In genomic region chr1:41578712-41579335, GRCh38 we compare ENCODE assay signal across 8 cellular contexts.
DNase-seq lines count a peak whose midpoint lies in the region; ATAC-seq, FAIRE-seq and TF ChIP-seq lines count a peak whose summit lies in the region.

No MANE protein-coding gene starts in this region.

- H3K36me3 ChIP-seq in pancreas, result no peaks in the 10 kb centered on the region

- intact Hi-C loops in pancreas (cut with DNase I), result loop anchor here in 1 of 3 donors (10.0 kb wide), 1 partner anchor 216 kb away; no protein-coding TSS in a partner anchor

- H3K36me3 Mint-ChIP-seq in chondrocyte (ENCODE audit: low read depth), result peaks cover 1% of the 10 kb centered on the region

- H3K4me1 Mint-ChIP-seq in chondrocyte (ENCODE audit: low read depth), result no peaks in the 10 kb centered on the region

- no peaks in the 10 kb centered on the region for H3K9me3 ChIP-seq in pancreas

- no peak for FAIRE-seq in pancreas (lab: Jason Lieb, UNC)

- no peaks in the 10 kb centered on the region for H3K4me1 ChIP-seq in pancreas

- no peaks in the 10 kb centered on the region for H3K9me3 Mint-ChIP-seq in chondrocyte (ENCODE audit: low read depth)

- DNase-seq in GM10266 (ENCODE audit: extremely low spot score) (no peak), NCI-H446 treated with DMSO at 0.1 percent for 48 hours (lab: John Stamatoyannopoulos, UW) (peak; percentile 15), chondrocyte (ENCODE audit: low spot score) (no peak), pancreas (peak in 1 of 6 donors; percentile 31), NCI-H2227 (lab: John Stamatoyannopoulos, UW; ENCODE audit: unreplicated experiment) (no peak), HuH-7.5 (ENCODE audit: low spot score) (no peak)
- DNase-seq in activated naive CD4-positive, alpha-beta T cell (lab: John Stamatoyannopoulos, UW), result no peak

- no peak overlapping the region for H3K27ac ChIP-seq in pancreas

- H3K27me3 ChIP-seq in pancreas, result no peaks in the 10 kb centered on the region

- 40 to 43% methylated on average over 4 of the region's 4 CpGs for whole genome bisulfite sequencing in pancreas, 2 donors

- no peak overlapping the region for H3K27ac Mint-ChIP-seq in chondrocyte (ENCODE audit: unreplicated experiment)

- H3K4me3 Mint-ChIP-seq in chondrocyte (ENCODE audit: unreplicated experiment), result no peak overlapping the region

- no peak overlapping the region for H3K4me3 ChIP-seq in pancreas

- TF ChIP-seq CTCF in GM10266 (IDR thresholded peaks at IDR 0.05; ENCODE audit: control insufficient read depth, insufficient read depth, low read depth, missing control alignments) (peak; percentile 16), chondrocyte (IDR thresholded peaks at IDR 0.05) (peak; percentile 76), pancreas (IDR thresholded peaks at IDR 0.05) (peak in 3 of 4 donors; percentile 19 to 29 (median 22))

- H3K27me3 Mint-ChIP-seq in chondrocyte (ENCODE audit: low read depth), result no peaks in the 10 kb centered on the region

- peak; percentile 66 to 75 (median 72) for ATAC-seq in pancreas
- ATAC-seq in GM18861 (IDR thresholded peaks at IDR 0.05; ENCODE audit: unreplicated experiment), result no peak

Comparison
In these comparisons a context has a peak if more than half of its experiments do, and no peak if none do; other contexts are left out.
1. CTCF ChIP-seq: peak in every context shown above with its lines; median percentile 76 in chondrocyte; 22 in pancreas; 16 in GM10266.